ENCODE assay signal across 9 cellular contexts in the genomic region with DNA sequence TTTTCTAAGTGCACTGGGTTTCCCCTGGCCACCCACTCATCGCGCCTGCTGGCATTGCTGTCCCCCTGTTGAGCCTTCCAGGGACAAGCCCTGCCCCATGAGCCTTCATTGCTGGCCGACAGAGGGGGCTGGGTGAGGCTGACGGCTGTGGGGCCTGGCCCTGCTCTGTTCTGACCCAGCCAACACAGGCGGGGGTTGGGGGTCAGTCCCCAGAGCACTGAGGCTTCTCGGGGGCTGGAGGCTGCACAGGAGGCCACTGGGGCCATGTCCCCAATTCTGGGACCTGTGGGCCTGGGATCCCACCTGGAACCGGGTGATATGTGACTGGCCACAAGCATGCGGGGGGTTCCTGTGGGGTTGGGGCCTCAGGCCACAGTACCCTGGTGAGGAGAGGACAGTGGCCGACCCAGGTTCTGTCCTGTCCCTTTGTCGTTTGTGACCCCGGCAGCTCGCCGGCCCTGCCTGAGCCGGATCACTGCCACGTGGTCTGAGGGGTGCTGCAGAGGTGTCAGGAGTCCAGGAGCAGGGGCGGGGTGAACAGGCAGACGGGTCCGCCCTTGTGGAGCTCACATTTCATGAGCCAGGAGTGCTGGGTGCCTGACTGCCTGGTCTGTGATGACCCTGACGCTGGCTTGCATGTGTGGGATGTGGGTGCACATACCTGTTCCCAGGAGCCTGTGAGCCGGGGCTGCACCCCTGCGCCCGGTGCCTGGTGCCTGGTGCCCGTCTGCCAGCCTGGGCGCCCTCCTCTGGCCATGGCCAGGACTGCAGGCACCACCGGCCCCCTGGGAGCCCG. TPM values are rescaled to one million over a fixed set of nuclear protein-coding genes. Genes with fewer than 3 reads are reported as not detected.
A peak's percentile ranks its signal among the peaks of the same experiment; 100 is the strongest.
DNase-seq lines count a peak whose midpoint lies in the region; ATAC-seq and TF ChIP-seq lines count a peak whose summit lies in the region.
"Had no signal": no experiment of that assay in that cellular context is flagged by ENCODE, and none has a peak within 500 bp of the region (broad histone marks: within the 10 kb centered on the region; RNA-seq: fewer than 3 reads in every experiment).

No MANE protein-coding gene starts in this region.

- no peak overlapping the region for H3K27ac ChIP-seq in CD8-positive, alpha-beta T cell (ENCODE audit: low read depth, low read length)
- H3K27ac ChIP-seq in HUES6 (ENCODE audit: low read depth, low read length) = no peak overlapping the region

- peak; percentile 80 for ATAC-seq in CD8-positive, alpha-beta T cell
- ATAC-seq in left lobe of liver (peak; percentile 72), HG02798 (IDR thresholded peaks at IDR 0.05; ENCODE audit: poor library complexity, unreplicated experiment) (no peak), HG03045 (IDR thresholded peaks at IDR 0.05; ENCODE audit: unreplicated experiment) (no peak)

- CTCF ChIA-PET in CD8-positive, alpha-beta T cell (lab: Charles Lee) = interaction anchor here (0.8 to 2.6 kb wide), 7 partner anchors 9 to 67 kb away, joined by 3 to 19 read pairs (median 3); partner anchors contain the start of gene BIRC7

- peaks cover 8% of the 10 kb centered on the region for H3K4me1 Mint-ChIP-seq in CD8-positive, alpha-beta T cell (ENCODE audit: low read depth)
- peaks cover 13% of the 10 kb centered on the region for H3K4me1 Mint-ChIP-seq in brain

- no peak overlapping the region for H3K4me3 Mint-ChIP-seq in CD8-positive, alpha-beta T cell
- no peak overlapping the region for H3K4me3 Mint-ChIP-seq in brain

- H3K27me3 Mint-ChIP-seq in CD8-positive, alpha-beta T cell (ENCODE audit: low read depth) = peaks cover 6% of the 10 kb centered on the region
- H3K27me3 Mint-ChIP-seq in brain = peaks cover 3% of the 10 kb centered on the region

- H3K4me1 ChIP-seq in CD8-positive, alpha-beta T cell (ENCODE audit: insufficient read depth, low read length) = peaks cover 11% of the 10 kb centered on the region
- peaks cover 19% of the 10 kb centered on the region for H3K4me1 ChIP-seq in HUES6 (ENCODE audit: control insufficient read depth, insufficient read depth, low read length)

- peaks cover 19% of the 10 kb centered on the region for H3K36me3 Mint-ChIP-seq in CD8-positive, alpha-beta T cell
- H3K36me3 Mint-ChIP-seq in brain = peaks cover 5% of the 10 kb centered on the region

- H3K9me3 Mint-ChIP-seq in CD8-positive, alpha-beta T cell = no peaks in the 10 kb centered on the region
- no peaks in the 10 kb centered on the region for H3K9me3 Mint-ChIP-seq in brain

- H3K9ac ChIP-seq in HUES6 (ENCODE audit: low read length) = peak overlapping the region; percentile 12

- POLR2A ChIA-PET in CD8-positive, alpha-beta T cell (lab: Charles Lee) = interaction anchor here (0.6 kb wide), 1 partner anchor 19 kb away, joined by 3 read pairs; no protein-coding TSS in a partner anchor

- no peak overlapping the region for H3K4me3 ChIP-seq in CD8-positive, alpha-beta T cell (ENCODE audit: low read depth, low read length)
- no peak overlapping the region for H3K4me3 ChIP-seq in HUES6 (ENCODE audit: low read depth, low read length)

- H3K36me3 ChIP-seq in CD8-positive, alpha-beta T cell (ENCODE audit: insufficient read depth, low read length) = no peaks in the 10 kb centered on the region
- peaks cover 36% of the 10 kb centered on the region for H3K36me3 ChIP-seq in HUES6 (ENCODE audit: control insufficient read depth, insufficient read depth, low read length)

- no peaks in the 10 kb centered on the region for H3K27me3 ChIP-seq in CD8-positive, alpha-beta T cell (ENCODE audit: insufficient read depth, low read length)
- peaks cover 12% of the 10 kb centered on the region; the same call in 1 of the 2 replicates for H3K27me3 ChIP-seq in HUES6 (ENCODE audit: control insufficient read depth, insufficient read depth, low read length)

- peak; percentile 76 for TF ChIP-seq CTCF in CD8-positive, alpha-beta T cell (IDR thresholded peaks at IDR 0.05)
- TF ChIP-seq CTCF in brain (conservative IDR thresholded peaks at IDR 0.05) = peak; percentile 57 to 78

- intact Hi-C loops in CD8-positive, alpha-beta T cell (cut with DNase I, micrococcal nuclease) = loop anchor here (1.0 to 5.0 kb wide), 3 partner anchors 54 to 234 kb away; partner anchors contain the start of gene BIRC7 (in 1 of the 2)

- H3K9me3 ChIP-seq in CD8-positive, alpha-beta T cell (ENCODE audit: low read length) = no peaks in the 10 kb centered on the region
- H3K9me3 ChIP-seq in HUES6 (ENCODE audit: control insufficient read depth, insufficient read depth, low read depth, low read length) = no peaks in the 10 kb centered on the region

- no peak overlapping the region for H3K27ac Mint-ChIP-seq in CD8-positive, alpha-beta T cell
- no peak overlapping the region for H3K27ac Mint-ChIP-seq in brain

- DNase-seq in CD8-positive, alpha-beta T cell = peak; percentile 36 to 73 (median 58)
- DNase-seq in UCSD-AML1 (lab: John Stamatoyannopoulos, UW; ENCODE audit: unreplicated experiment) (peak; percentile 23), left lobe of liver (ENCODE audit: low spot score) (no peak)
- DNase-seq in stimulated activated CD8-positive, alpha-beta memory T cell treated with anti-CD3 and anti-CD28 coated beads, Interleukin-2, amount 100 ng/mL, for 48 hours (ENCODE audit: low read depth in 2 of 2) = peak; percentile 66 to 68

RNA-seq across cellular contexts. Expression of gene COL20A1, which starts 2.1 kb away (rescaled TPM):
- under 1 TPM; 0.11 to 0.22 TPM for total RNA-seq in CD8-positive, alpha-beta T cell
- 4.3 TPM for polyA plus RNA-seq in brain (ENCODE audit: insufficient read depth, low read depth, low replicate concordance)
- total RNA-seq in left lobe of liver = not detected

RNA-seq across cellular contexts. Expression of gene ARFGAP1, which starts 18.3 kb away (rescaled TPM):
- 100 to 1,000 TPM; 121 to 123 TPM for total RNA-seq in CD8-positive, alpha-beta T cell
- polyA plus RNA-seq in brain (ENCODE audit: insufficient read depth, low read depth, low replicate concordance) = 42.2 TPM
- 42.6 TPM for total RNA-seq in left lobe of liver

RNA-seq across cellular contexts. Expression of gene NKAIN4, which starts 36.6 kb away (rescaled TPM):
- not detected for total RNA-seq in CD8-positive, alpha-beta T cell
- 17.7 TPM for polyA plus RNA-seq in brain (ENCODE audit: insufficient read depth, low read depth, low replicate concordance)
- total RNA-seq in left lobe of liver = not detected
- total RNA-seq: LHCN-M2 had no signal

RNA-seq across cellular contexts. Expression of gene BIRC7, which starts 55.2 kb away (rescaled TPM):
- total RNA-seq in CD8-positive, alpha-beta T cell = 1 to 10 TPM; 2.0 to 2.1 TPM
- not detected for polyA plus RNA-seq in brain (ENCODE audit: insufficient read depth, low read depth, low replicate concordance)
- total RNA-seq in left lobe of liver = not detected
- total RNA-seq: LHCN-M2 had no signal

Comparison
In these comparisons a context has a peak if more than half of its experiments do, and no peak if none do; other contexts are left out.
1. ATAC-seq: peak in CD8-positive, alpha-beta T cell (single experiment) and left lobe of liver (single experiment); none in HG02798 (single experiment) and HG03045 (single experiment).